Comparison of ENCODE assay signal across 7 cellular contexts in the genomic region with DNA sequence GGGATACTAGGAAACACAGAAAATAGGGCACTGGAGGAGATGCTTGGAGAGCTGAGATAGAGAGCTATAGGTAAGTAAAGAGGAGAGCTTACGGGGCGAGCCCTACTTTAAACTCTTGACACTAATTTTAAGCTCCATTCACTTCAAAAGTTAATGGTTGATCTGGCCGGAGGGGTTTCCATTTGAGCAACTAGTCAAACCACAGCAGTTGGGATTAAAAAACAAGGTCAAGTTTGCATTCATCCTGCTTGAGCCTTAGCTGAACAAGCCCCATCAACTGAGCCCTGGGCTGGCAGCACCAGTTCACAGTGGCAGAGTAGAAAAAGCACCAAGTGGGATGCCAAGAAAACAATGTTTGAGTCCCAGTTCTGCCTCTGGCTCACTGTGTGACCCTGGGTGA. TPM values are rescaled to one million over a fixed set of nuclear protein-coding genes. Genes with fewer than 3 reads are reported as not detected.
"Had no signal": no experiment of that assay in that cellular context is flagged by ENCODE, and none has a peak within 500 bp of the region (broad histone marks: within the 10 kb centered on the region; RNA-seq: fewer than 3 reads in every experiment).

No MANE protein-coding gene starts in this region.

- H3K27ac Mint-ChIP-seq: HFFc6 had no signal

- H3K4me3 Mint-ChIP-seq: HFFc6 had no signal

- ATAC-seq: HCT116 had no signal

- DNase-seq: GM23248, GOT3, H7, HFFc6, IMR-90 had no signal

RNA-seq across cellular contexts. Expression of gene HS6ST2, which starts 5.4 kb away (rescaled TPM):
- total RNA-seq: GM23248, HFFc6, HT-29, IMR-90 had no signal
